20 cellular contexts compared by ENCODE assay signal in the genomic region with DNA sequence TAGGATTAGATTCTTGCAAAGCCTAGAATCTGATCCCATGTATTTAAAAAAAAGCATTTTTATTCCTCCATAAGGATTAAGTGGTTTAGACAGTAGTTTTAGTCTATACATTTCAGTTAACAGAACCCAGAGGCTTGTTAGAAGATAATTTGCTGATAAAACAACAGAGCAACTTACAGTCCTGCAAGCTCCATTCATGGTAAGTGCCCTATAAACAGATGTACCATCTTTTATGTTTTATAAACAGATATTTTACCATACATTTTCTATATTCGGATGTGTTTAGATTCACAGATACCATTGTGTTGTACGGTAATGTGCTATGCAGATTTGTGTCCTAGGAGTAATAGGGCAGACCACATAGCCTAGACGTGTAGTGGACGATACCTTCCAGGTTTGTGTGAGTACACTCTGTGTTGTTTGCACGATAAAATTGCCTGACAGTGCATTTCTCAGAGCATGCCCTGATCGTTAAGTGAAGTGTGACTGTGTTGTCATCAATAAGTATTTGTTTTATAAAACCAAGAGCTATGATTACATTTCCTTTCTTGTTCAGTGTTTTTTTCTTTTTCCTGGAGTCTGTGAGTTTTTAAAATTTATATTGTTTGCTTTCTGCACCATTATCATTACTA.
"Had no signal": no experiment of that assay in that cellular context is flagged by ENCODE, and none has a peak within 500 bp of the region (broad histone marks: within the 10 kb centered on the region; RNA-seq: fewer than 3 reads in every experiment).

No MANE protein-coding gene starts in this region.

- H3K36me3 ChIP-seq: esophagus squamous epithelium, neutrophil, thoracic aorta had no signal

- DNase-seq: activated CD4-positive, alpha-beta T cell treated with anti-CD3 and anti-CD28 coated beads for 4 hours; activated CD4-positive, alpha-beta T cell treated with anti-CD3 and anti-CD28 coated beads, Interleukin-2, amount 50 U/mL, for 4 hours; activated naive CD4-positive, alpha-beta T cell treated with Interleukin-2 at 50 U/mL for 16 hours; activated T-cell treated with anti-CD3 and anti-CD28 coated beads for 4 hours; activated T-cell treated with anti-CD3 and anti-CD28 coated beads, Interleukin-2, amount 50 U/mL, for 72 hours; anterior cingulate cortex; esophagus squamous epithelium; foreskin melanocyte; mammary epithelial cell; small intestine; stimulated activated CD4-positive, alpha-beta T cell treated with anti-CD3 and anti-CD28 coated beads, Interleukin-4, amount 100 ng/mL, for 24 hours; trophoblast cell had no signal

- ATAC-seq: activated T-cell treated with anti-CD3 and anti-CD28 coated beads, Interleukin-2, amount 50 U/mL, for 72 hours; sciatic nerve; stimulated activated effector memory CD8-positive, alpha-beta T cell treated with anti-CD3 and anti-CD28 coated beads, Interleukin-12 subunit alpha, Interleukin-12 subunit beta, amount 100 ng/mL, for 72 hours had no signal

- FAIRE-seq: bronchial epithelial cell, endometrium, small intestine, urothelium cell line had no signal

- H3K9me3 ChIP-seq: esophagus squamous epithelium, neutrophil, thoracic aorta had no signal

- H3K27ac ChIP-seq: epithelial cell of prostate, esophagus squamous epithelium, neutrophil, thoracic aorta had no signal

- H3K4me3 ChIP-seq: esophagus squamous epithelium, thoracic aorta had no signal

- H3K27me3 ChIP-seq: esophagus squamous epithelium, neutrophil had no signal
